Comparison of ENCODE assay signal across 2 cellular contexts in genomic region chr12:127127887-127128286, GRCh38.
TF ChIP-seq lines count a peak whose summit lies in the region.

No MANE protein-coding gene starts in this region.

TF ChIP-seq in liver, 16 proteins besides CTCF, POLR2A, EP300 and RAD21 (continued from another document):
- TF ChIP-seq REST (IDR thresholded peaks at IDR 0.05) (no peak), NR2F2 (IDR thresholded peaks at IDR 0.05) (peak; percentile 40), RXRA (IDR thresholded peaks at IDR 0.05) (peak; percentile 74 to 87), HNF4A (conservative IDR thresholded peaks at IDR 0.05) (peak; percentile 97 to 98), SP1 (IDR thresholded peaks at IDR 0.05) (peak; percentile 73), EGR1 (IDR thresholded peaks at IDR 0.05; ENCODE audit: low read depth in 2 of 2) (no peak), HNF4G (IDR thresholded peaks at IDR 0.05) (peak; percentile 88), GABPA (IDR thresholded peaks at IDR 0.05 in 1 of 2, conservative IDR thresholded peaks at IDR 0.05 in 1 of 2) (peak in 1 of 2 donors; percentile 36), TAF1 (conservative IDR thresholded peaks at IDR 0.05) (no peak), ATF3 (IDR thresholded peaks at IDR 0.05) (no peak), FOXA2 (IDR thresholded peaks at IDR 0.05) (no peak), JUND (IDR thresholded peaks at IDR 0.05) (no peak), ZBTB33 (IDR thresholded peaks at IDR 0.05) (peak; percentile 67), YY1 (IDR thresholded peaks at IDR 0.05) (peak; percentile 40), MAX (IDR thresholded peaks at IDR 0.05) (peak; percentile 81)

TF ChIP-seq in HepG2, 621 proteins besides CTCF, POLR2A, EP300 and RAD21 (continued from another document):
- no peak for TF ChIP-seq BCLAF1 (IDR thresholded peaks at IDR 0.05)
- TF ChIP-seq ZNF576 (CRISPR knock-in tag; IDR thresholded peaks at IDR 0.05): no peak
- TF ChIP-seq MXD3 (CRISPR knock-in tag; IDR thresholded peaks at IDR 0.05): no peak
- no peak for TF ChIP-seq ZBTB34 (CRISPR knock-in tag; IDR thresholded peaks at IDR 0.05)
- TF ChIP-seq YEATS4 (CRISPR knock-in tag; IDR thresholded peaks at IDR 0.05; ENCODE audit: borderline replicate concordance): no peak
- TF ChIP-seq ZNF737 (CRISPR knock-in tag; IDR thresholded peaks at IDR 0.05; ENCODE audit: borderline replicate concordance): no peak
- no peak for TF ChIP-seq KDM4B (CRISPR knock-in tag; IDR thresholded peaks at IDR 0.05)
- TF ChIP-seq SKIL (CRISPR knock-in tag; IDR thresholded peaks at IDR 0.05; ENCODE audit: borderline replicate concordance): no peak
- TF ChIP-seq ZFP82 (CRISPR knock-in tag; IDR thresholded peaks at IDR 0.05; ENCODE audit: borderline replicate concordance): no peak
- TF ChIP-seq ZNF235 (CRISPR knock-in tag; IDR thresholded peaks at IDR 0.05; ENCODE audit: borderline replicate concordance): no peak
- no peak for TF ChIP-seq RBFOX2 (IDR thresholded peaks at IDR 0.05; ENCODE audit: low read depth, low read length)
- TF ChIP-seq THAP7 (CRISPR knock-in tag; IDR thresholded peaks at IDR 0.05): no peak
- TF ChIP-seq IKZF1 (IDR thresholded peaks at IDR 0.05): no peak
